8 cellular contexts compared by ENCODE assay signal in the genomic region with DNA sequence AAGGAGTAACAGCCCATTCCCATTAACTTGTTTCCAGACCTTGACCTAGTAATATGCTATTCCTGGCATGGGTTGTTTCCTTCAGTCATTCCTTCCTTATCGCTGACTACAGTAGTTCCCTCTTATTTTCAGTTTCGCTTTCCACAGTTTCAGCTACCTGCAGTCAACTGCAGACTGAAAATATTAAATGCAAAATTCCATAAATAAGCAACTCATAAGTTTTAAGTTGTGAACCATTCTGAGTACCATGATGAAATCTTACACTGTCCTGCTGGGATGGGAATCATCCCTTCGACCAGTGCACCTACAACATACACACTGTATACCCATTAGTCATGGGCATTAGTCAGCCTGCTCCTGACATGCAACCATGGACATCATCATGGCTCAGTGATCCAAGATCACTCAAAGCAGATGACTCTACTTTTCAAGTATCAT.
DNase-seq lines count a peak whose midpoint lies in the region; ATAC-seq, FAIRE-seq and TF ChIP-seq lines count a peak whose summit lies in the region.

No MANE protein-coding gene starts in this region.

- ATAC-seq in A549: peak; percentile 57 to 82
- ATAC-seq in activated CD8-positive, alpha-beta T cell treated with anti-CD3 and anti-CD28 coated beads for 36 hours: peak; percentile 84
- no peak for ATAC-seq in HG03280 (IDR thresholded peaks at IDR 0.05; ENCODE audit: unreplicated experiment)

- TF ChIP-seq CTCF in A549 (IDR thresholded peaks at IDR 0.05) (no peak), kidney (IDR thresholded peaks at IDR 0.05; ENCODE audit: borderline replicate concordance, extremely low read depth, insufficient read depth) (no peak)
- no peak for TF ChIP-seq CTCF in activated CD8-positive, alpha-beta T cell treated with anti-CD3 and anti-CD28 coated beads for 36 hours (IDR thresholded peaks at IDR 0.05)

- POLR2A ChIA-PET in A549 (lab: Yijun Ruan, JAX): no interaction called here
- POLR2A ChIA-PET in activated CD8-positive, alpha-beta T cell treated with anti-CD3 and anti-CD28 coated beads for 36 hours (lab: Charles Lee): no interaction called here

- H3K27ac ChIP-seq in A549 (no peak overlapping the region; a peak in 1 of 6 replicates), kidney (ENCODE audit: low read depth in 2 of 2, low read length in 2 of 2) (no peak overlapping the region)

- intact Hi-C loops in activated CD8-positive, alpha-beta T cell treated with anti-CD3 and anti-CD28 coated beads for 36 hours (cut with micrococcal nuclease): no loop called here
- intact Hi-C loops in kidney (cut with DNase I): no loop called here

- H3K9me3 ChIP-seq in A549 (no peaks in the 10 kb centered on the region), kidney (ENCODE audit: control insufficient read depth in 1 of 2, low read length in 2 of 2) (no peaks in the 10 kb centered on the region)

- H3K4me1 Mint-ChIP-seq in activated CD8-positive, alpha-beta T cell treated with anti-CD3 and anti-CD28 coated beads for 36 hours (ENCODE audit: low read depth): peaks cover 7% of the 10 kb centered on the region

- peaks cover 4% of the 10 kb centered on the region for H3K36me3 Mint-ChIP-seq in activated CD8-positive, alpha-beta T cell treated with anti-CD3 and anti-CD28 coated beads for 36 hours (ENCODE audit: low read depth)

- H3K9ac ChIP-seq in kidney (ENCODE audit: low read length in 2 of 2): no peak overlapping the region

- peak overlapping the region; percentile 58 for H3K4me3 Mint-ChIP-seq in activated CD8-positive, alpha-beta T cell treated with anti-CD3 and anti-CD28 coated beads for 36 hours

- no peaks in the 10 kb centered on the region for H3K9me3 Mint-ChIP-seq in activated CD8-positive, alpha-beta T cell treated with anti-CD3 and anti-CD28 coated beads for 36 hours

- 46% methylated on average over 3 of the region's 3 CpGs for WGBS in A549 (ENCODE audit: missing lambda C conversion rate)

- H3K4me3 ChIP-seq in A549 (no peak overlapping the region), kidney (ENCODE audit: low read length in 2 of 2) (peak overlapping the region; percentile 16 to 48)

- TF ChIP-seq RAD21 in A549 (conservative IDR thresholded peaks at IDR 0.05 in 1 of 2, IDR thresholded peaks at IDR 0.05 in 1 of 2): no peak

- H3K4me1 ChIP-seq in A549 (no peaks in the 10 kb centered on the region), kidney (ENCODE audit: control insufficient read depth in 1 of 2, insufficient read depth in 1 of 2, low read depth in 1 of 2, low read length in 2 of 2) (no peaks in the 10 kb centered on the region)

- no peaks in the 10 kb centered on the region for H3K27me3 Mint-ChIP-seq in activated CD8-positive, alpha-beta T cell treated with anti-CD3 and anti-CD28 coated beads for 36 hours

- H3K4me2 ChIP-seq in A549: peak overlapping the region; percentile 60

- no peak for FAIRE-seq in A549 (lab: Jason Lieb, UNC)
- FAIRE-seq in H54 (lab: Jason Lieb, UNC): peak; percentile 97
- FAIRE-seq in kidney (lab: Jason Lieb, UNC): no peak

- peak overlapping the region; percentile 6 for H3K27ac Mint-ChIP-seq in activated CD8-positive, alpha-beta T cell treated with anti-CD3 and anti-CD28 coated beads for 36 hours

- no peak for TF ChIP-seq EP300 in A549 (IDR thresholded peaks at IDR 0.05)

- DNase-seq in A549 (ENCODE audit: low read depth in 1 of 2, low spot score in 1 of 2) (peak in 1 of 2 experiments; percentile 38), H54 (ENCODE audit: insufficient read length, low spot score) (peak; percentile 15), kidney (no peak), ecto neural progenitor cell (ENCODE audit: low spot score) (no peak), NCI-H187 treated with DMSO at 0.1 percent for 48 hours (lab: John Stamatoyannopoulos, UW) (no peak), hippocampal formation (lab: John Stamatoyannopoulos, UW) (no peak)
- peak; percentile 22 for DNase-seq in activated CD8-positive, alpha-beta T cell treated with anti-CD3 and anti-CD28 coated beads for 36 hours

- CTCF ChIA-PET in A549 (lab: Yijun Ruan, JAX): no interaction called here
- CTCF ChIA-PET in activated CD8-positive, alpha-beta T cell treated with anti-CD3 and anti-CD28 coated beads for 36 hours (lab: Charles Lee): no interaction called here

- no peaks in the 10 kb centered on the region for H3K36me3 ChIP-seq in kidney (ENCODE audit: control insufficient read depth in 1 of 2, insufficient read depth in 2 of 2, low read length in 2 of 2)

- TF ChIP-seq POLR2A in A549 (IDR thresholded peaks at IDR 0.05; ENCODE audit: low read length): no peak
- no peak for TF ChIP-seq POLR2A in H54 (IDR thresholded peaks at IDR 0.05; ENCODE audit: low read depth, low read length)

TF ChIP-seq in A549, 52 proteins besides CTCF, POLR2A, EP300 and RAD21:
- TF ChIP-seq ESRRA (IDR thresholded peaks at IDR 0.05; ENCODE audit: borderline replicate concordance, low read length): no peak
- no peak for TF ChIP-seq HOXB13 (CRISPR knock-in tag; IDR thresholded peaks at IDR 0.05; ENCODE audit: low read depth)
- TF ChIP-seq NR3C1 (IDR thresholded peaks at IDR 0.05): no peak
- TF ChIP-seq RARB (CRISPR knock-in tag; IDR thresholded peaks at IDR 0.05): no peak
- TF ChIP-seq FOSL2 (IDR thresholded peaks at IDR 0.05): 0 out of 2 replicates have a peak, but pooled peaks have one; percentile 19
- TF ChIP-seq FOSL2 (CRISPR knock-in tag; IDR thresholded peaks at IDR 0.05): no peak
- TF ChIP-seq ZC3H11A (IDR thresholded peaks at IDR 0.05): no peak

Comparison
In these comparisons a context has a peak if more than half of its experiments do, and no peak if none do; other contexts are left out.
1. DNase-seq: peak in H54 (single experiment) and activated CD8-positive, alpha-beta T cell treated with anti-CD3 and anti-CD28 coated beads for 36 hours (single experiment); none in kidney (single experiment), ecto neural progenitor cell (single experiment), NCI-H187 treated with DMSO at 0.1 percent for 48 hours (single experiment) and hippocampal formation (0 of 2).